In the genomic region with DNA sequence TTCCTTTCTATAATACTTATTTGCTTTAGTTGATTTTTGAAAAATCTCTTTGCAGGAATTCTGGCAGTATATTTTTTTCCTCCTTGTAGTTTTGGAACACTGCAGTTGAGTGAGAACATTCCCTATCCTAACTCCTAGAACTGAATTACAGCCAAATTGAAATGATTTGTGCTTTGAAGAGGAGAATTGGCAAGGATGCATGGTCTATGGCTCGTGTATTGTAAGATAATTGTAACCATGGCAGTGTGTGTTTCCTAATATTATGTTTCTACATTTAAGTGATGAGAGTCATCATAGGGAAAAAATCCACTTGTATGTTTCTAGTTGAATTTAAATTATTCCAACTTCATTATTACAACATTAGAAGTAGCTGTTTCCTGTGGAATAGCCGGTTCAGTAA, we compare ENCODE assay signal across 18 cellular contexts.
DNase-seq lines count a peak whose midpoint lies in the region; ATAC-seq and TF ChIP-seq lines count a peak whose summit lies in the region.
"Had no signal": no experiment of that assay in that cellular context is flagged by ENCODE, and none has a peak within 500 bp of the region (broad histone marks: within the 10 kb centered on the region; RNA-seq: fewer than 3 reads in every experiment).

No MANE protein-coding gene starts in this region.

- H3K36me3 ChIP-seq in body of pancreas (replicated peaks in 1 of 2; ENCODE audit: insufficient read depth in 1 of 2, low read depth in 2 of 2), result no peaks in the 10 kb centered on the region
- H3K36me3 ChIP-seq: cardiac muscle cell, Peyer's patch, upper lobe of right lung had no signal

- no peak for TF ChIP-seq POLR2A in body of pancreas (IDR thresholded peaks at IDR 0.05)

- DNase-seq in NCI-H2029 treated with DMSO at 0.1 percent for 48 hours (lab: John Stamatoyannopoulos, UW), result peak; percentile 82
- no peak for DNase-seq in body of pancreas
- no peak for DNase-seq in left cardiac atrium
- peak; percentile 42 for DNase-seq in stromal cell of bone marrow (ENCODE audit: low read depth)
- no peak for DNase-seq in NCI-H524 (lab: John Stamatoyannopoulos, UW)
- DNase-seq in ureter (ENCODE audit: low spot score), result no peak
- DNase-seq: activated CD4-positive, alpha-beta T cell treated with anti-CD3 and anti-CD28 coated beads for 1 hour; activated naive CD8-positive, alpha-beta T cell treated with anti-CD3 and anti-CD28 coated beads for 36 hours; kidney; MM.1S; Peyer's patch; retina; stimulated activated naive B cell treated with anti-CD40 and anti-IgM and Interleukin-4, amounts not matched to agents 10 μg/mL and 1 μg/mL and 100 μg/mL, for 72 hours; T-helper 9 cell; upper lobe of right lung had no signal

- 37 to 39% methylated on average over 2 of the region's 2 CpGs for WGBS in body of pancreas, 2 donors

- H3K27me3 ChIP-seq in body of pancreas, result no peaks in the 10 kb centered on the region
- H3K27me3 ChIP-seq: cardiac muscle cell, Peyer's patch, upper lobe of right lung had no signal

- H3K9me3 ChIP-seq in body of pancreas, result no peaks in the 10 kb centered on the region
- H3K9me3 ChIP-seq: Peyer's patch, upper lobe of right lung had no signal

- intact Hi-C loops in body of pancreas (cut with DNase I) (no loop called here), left cardiac atrium (cut with DNase I) (no loop called here)

- H3K4me3 ChIP-seq in body of pancreas, result no peak overlapping the region
- H3K4me3 ChIP-seq: cardiac muscle cell, Peyer's patch, upper lobe of right lung had no signal

- no peak for TF ChIP-seq CTCF in body of pancreas (IDR thresholded peaks at IDR 0.05)

- peaks cover 36% of the 10 kb centered on the region for H3K4me1 ChIP-seq in body of pancreas

- peak; percentile 53 for ATAC-seq in body of pancreas
- ATAC-seq in left cardiac atrium, result peak; percentile 48 to 83
- ATAC-seq in HG03460 (IDR thresholded peaks at IDR 0.05; ENCODE audit: unreplicated experiment), result no peak
- ATAC-seq: stimulated activated naive B cell treated with anti-CD40 and anti-IgM and Interleukin-4, amounts not matched to agents 10 μg/mL and 1 μg/mL and 100 μg/mL, for 72 hours; upper lobe of right lung had no signal

- peak overlapping the region in 2 of 4 donors; percentile 4 to 14 for H3K27ac ChIP-seq in body of pancreas
- H3K27ac ChIP-seq: cardiac muscle cell, Peyer's patch, SK-N-MC, upper lobe of right lung had no signal

Comparison
In these comparisons a context has a peak if more than half of its experiments do, and no peak if none do; other contexts are left out.
1. DNase-seq: peak in NCI-H2029 treated with DMSO at 0.1 percent for 48 hours (single experiment) and stromal cell of bone marrow (single experiment); none in body of pancreas (0 of 4), left cardiac atrium (single experiment), NCI-H524 (0 of 2) and ureter (single experiment).